ENCODE assay signal across 32 cellular contexts in the genomic region with DNA sequence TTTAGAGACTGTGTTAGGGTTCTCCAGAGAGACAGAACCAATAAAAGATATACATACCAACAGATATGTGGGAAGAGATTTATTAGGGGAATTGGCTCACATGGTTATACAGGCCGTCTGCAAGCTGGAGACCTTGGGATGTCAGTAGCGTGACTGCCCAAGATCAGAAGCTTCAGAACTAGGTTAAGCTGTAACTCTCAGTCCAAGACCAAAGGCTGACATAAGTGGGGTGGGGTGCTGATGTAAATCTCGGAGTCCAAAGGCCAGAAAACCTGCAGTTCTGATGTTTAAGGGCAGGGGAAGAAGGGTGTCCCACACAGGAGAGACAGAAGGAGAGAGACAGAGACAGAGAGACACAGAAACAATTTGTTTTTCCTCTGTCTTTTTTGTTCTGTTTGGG. TPM values are rescaled to one million over a fixed set of nuclear protein-coding genes. Genes with fewer than 3 reads are reported as not detected.
DNase-seq lines count a peak whose midpoint lies in the region; ATAC-seq, FAIRE-seq and TF ChIP-seq lines count a peak whose summit lies in the region.
"Had no signal": no experiment of that assay in that cellular context is flagged by ENCODE, and none has a peak within 500 bp of the region (broad histone marks: within the 10 kb centered on the region; RNA-seq: fewer than 3 reads in every experiment).

No MANE protein-coding gene starts in this region.

- no peak overlapping the region for H2AFZ ChIP-seq in hepatocyte

- H3K27me3 ChIP-seq in hepatocyte: no peaks in the 10 kb centered on the region
- H3K27me3 ChIP-seq in small intestine (ENCODE audit: control insufficient read depth in 2 of 2, insufficient read depth in 2 of 2, low read length in 2 of 2): no peaks in the 10 kb centered on the region
- H3K27me3 ChIP-seq in prostate gland (replicated peaks; ENCODE audit: insufficient read depth): no peaks in the 10 kb centered on the region
- H3K27me3 ChIP-seq: BE2C, BLaER1 had no signal

- peaks cover 6% of the 10 kb centered on the region for H3K9me3 ChIP-seq in hepatocyte (ENCODE audit: low read depth)
- H3K9me3 ChIP-seq in mucosa of descending colon: no peaks in the 10 kb centered on the region
- no peaks in the 10 kb centered on the region for H3K9me3 ChIP-seq in small intestine (ENCODE audit: control insufficient read depth, low read depth)
- H3K9me3 ChIP-seq in prostate gland: no peaks in the 10 kb centered on the region
- H3K9me3 ChIP-seq: BE2C had no signal

- H3K9me2 ChIP-seq in hepatocyte (replicated peaks; ENCODE audit: insufficient read depth): no peaks in the 10 kb centered on the region

- ATAC-seq in mucosa of descending colon: peak; percentile 17
- ATAC-seq: GM12878 had no signal

- no peaks in the 10 kb centered on the region for H3K36me3 Mint-ChIP-seq in glutamatergic neuron (ENCODE audit: unreplicated experiment)
- no peaks in the 10 kb centered on the region for H3K36me3 Mint-ChIP-seq in activated T-cell treated with anti-CD3 and anti-CD28 coated beads, Interleukin-2, amount 50 U/mL, for 24 hours (ENCODE audit: low read depth)
- H3K36me3 Mint-ChIP-seq: CD4-positive, alpha-beta memory T cell; CD4-positive, CD25-positive, alpha-beta regulatory T cell; CD8-positive, alpha-beta memory T cell had no signal

- H3K4me2 ChIP-seq in hepatocyte: no peak overlapping the region
- H3K4me2 ChIP-seq: BLaER1 had no signal

- no peak for TF ChIP-seq POLR2A in prostate gland (IDR thresholded peaks at IDR 0.05)

- no peak for DNase-seq in glutamatergic neuron
- peak; percentile 25 for DNase-seq in hepatocyte (ENCODE audit: low spot score)
- no peak for DNase-seq in mucosa of descending colon
- peak; percentile 83 for DNase-seq in small intestine
- DNase-seq in mucosa of gallbladder (ENCODE audit: low spot score): no peak
- DNase-seq in prostate gland (ENCODE audit: low spot score): no peak
- no peak for DNase-seq in activated T-cell treated with anti-CD3 and anti-CD28 coated beads, Interleukin-2, amount 50 U/mL, for 24 hours
- DNase-seq: 8988T; ACHN; BE2C; C1 segment of cervical spinal cord; CD4-positive, alpha-beta memory T cell; CD4-positive, CD25-positive, alpha-beta regulatory T cell; CD8-positive, alpha-beta memory T cell; COR-L47; DMS 273 treated with DMSO at 0.1 percent for 48 hours; DMS153; DMS53; DMS79; DND-41; EL; GDM1 had no signal

- no peak for FAIRE-seq in small intestine (lab: Jason Lieb, UNC)
- FAIRE-seq: A204.1, GM12878, GM12892, GM18507, GM19239 had no signal

- no peaks in the 10 kb centered on the region for H3K4me1 Mint-ChIP-seq in glutamatergic neuron (ENCODE audit: low read depth, unreplicated experiment)
- no peaks in the 10 kb centered on the region for H3K4me1 Mint-ChIP-seq in activated T-cell treated with anti-CD3 and anti-CD28 coated beads, Interleukin-2, amount 50 U/mL, for 24 hours (ENCODE audit: low read depth)
- H3K4me1 Mint-ChIP-seq: CD4-positive, alpha-beta memory T cell; CD4-positive, CD25-positive, alpha-beta regulatory T cell; CD8-positive, alpha-beta memory T cell had no signal

- no peaks in the 10 kb centered on the region for H3K9me3 Mint-ChIP-seq in glutamatergic neuron (ENCODE audit: unreplicated experiment)
- no peaks in the 10 kb centered on the region for H3K9me3 Mint-ChIP-seq in activated T-cell treated with anti-CD3 and anti-CD28 coated beads, Interleukin-2, amount 50 U/mL, for 24 hours

- TF ChIP-seq CTCF in glutamatergic neuron (IDR thresholded peaks at IDR 0.05; ENCODE audit: partially characterized antibody, unreplicated experiment) (no peak), hepatocyte (IDR thresholded peaks at IDR 0.05; ENCODE audit: poor library complexity) (no peak), mucosa of descending colon (IDR thresholded peaks at IDR 0.05) (no peak), prostate gland (IDR thresholded peaks at IDR 0.05) (no peak)

- H3K4me3 ChIP-seq in hepatocyte: no peak overlapping the region
- no peak overlapping the region for H3K4me3 ChIP-seq in mucosa of descending colon
- no peak overlapping the region for H3K4me3 ChIP-seq in small intestine (ENCODE audit: low read depth in 1 of 2, low read length in 2 of 2)
- no peak overlapping the region for H3K4me3 ChIP-seq in prostate gland
- H3K4me3 ChIP-seq: BLaER1, GM12878 had no signal

- peak overlapping the region; percentile 38 for H3K27ac Mint-ChIP-seq in glutamatergic neuron (ENCODE audit: unreplicated experiment)
- no peak overlapping the region for H3K27ac Mint-ChIP-seq in activated T-cell treated with anti-CD3 and anti-CD28 coated beads, Interleukin-2, amount 50 U/mL, for 24 hours
- H3K27ac Mint-ChIP-seq: CD4-positive, alpha-beta memory T cell; CD4-positive, CD25-positive, alpha-beta regulatory T cell; CD8-positive, alpha-beta memory T cell had no signal

- H3K4me3 Mint-ChIP-seq in glutamatergic neuron (ENCODE audit: unreplicated experiment): no peak overlapping the region
- H3K4me3 Mint-ChIP-seq in activated T-cell treated with anti-CD3 and anti-CD28 coated beads, Interleukin-2, amount 50 U/mL, for 24 hours: no peak overlapping the region
- H3K4me3 Mint-ChIP-seq: CD14-positive monocyte; CD4-positive, alpha-beta memory T cell; CD4-positive, CD25-positive, alpha-beta regulatory T cell; CD8-positive, alpha-beta memory T cell had no signal

- no peaks in the 10 kb centered on the region for H3K36me3 ChIP-seq in hepatocyte (replicated peaks; ENCODE audit: insufficient read depth, low read depth)
- H3K36me3 ChIP-seq in mucosa of descending colon (ENCODE audit: low read depth): no peaks in the 10 kb centered on the region
- H3K36me3 ChIP-seq in small intestine (ENCODE audit: control insufficient read depth in 2 of 2, insufficient read depth in 2 of 2, low read length in 2 of 2): no peaks in the 10 kb centered on the region
- H3K36me3 ChIP-seq in prostate gland: no peaks in the 10 kb centered on the region
- H3K36me3 ChIP-seq: BE2C, BLaER1 had no signal

- H3K4me1 ChIP-seq in hepatocyte (ENCODE audit: insufficient read depth) (no peaks in the 10 kb centered on the region), mucosa of descending colon (ENCODE audit: low read depth) (no peaks in the 10 kb centered on the region), small intestine (ENCODE audit: control insufficient read depth in 2 of 2, insufficient read depth in 1 of 2, low read depth in 1 of 2, low read length in 1 of 2) (no peaks in the 10 kb centered on the region), prostate gland (replicated peaks) (no peaks in the 10 kb centered on the region)
- H3K4me1 ChIP-seq: BE2C had no signal

- H3K79me2 ChIP-seq in hepatocyte: no peaks in the 10 kb centered on the region

- intact Hi-C loops in mucosa of descending colon (cut with DNase I, micrococcal nuclease) (no loop called here), prostate gland (cut with DNase I) (no loop called here)

- no peaks in the 10 kb centered on the region for H3K27me3 Mint-ChIP-seq in glutamatergic neuron (ENCODE audit: unreplicated experiment)
- H3K27me3 Mint-ChIP-seq in activated T-cell treated with anti-CD3 and anti-CD28 coated beads, Interleukin-2, amount 50 U/mL, for 24 hours: peaks cover 33% of the 10 kb centered on the region

- H4K20me1 ChIP-seq in hepatocyte (ENCODE audit: insufficient read depth, poor library complexity, severe bottlenecking): no peaks in the 10 kb centered on the region
- H4K20me1 ChIP-seq: BLaER1 had no signal

- H3K27ac ChIP-seq in hepatocyte (peak overlapping the region; percentile 70), small intestine (ENCODE audit: low read depth in 1 of 2, low read length in 1 of 2) (no peak overlapping the region), prostate gland (no peak overlapping the region)
- H3K27ac ChIP-seq: BLaER1 had no signal

- 71% methylated on average over 3 of the region's 3 CpGs for WGBS in hepatocyte (ENCODE audit: low lambda C conversion rate, missing lambda C conversion rate)
- 21 to 65% (median 43%) methylated on average over 3 of the region's 3 CpGs for WGBS in small intestine, 3 donors
- WGBS in prostate gland: 92% methylated on average over 3 of the region's 3 CpGs

RNA-seq across cellular contexts. Expression of gene CLDN34, which starts 10.5 kb away (rescaled TPM):
- total RNA-seq in glutamatergic neuron (ENCODE audit: unreplicated experiment) (not detected), hepatocyte (0.16 TPM in 1 of 2 replicates, not detected in the other), mucosa of descending colon (under 1 TPM in 1 of 3 donors, not detected in 2; 0.49 TPM), mucosa of gallbladder (0.43 TPM), prostate gland (under 1 TPM in 1 of 2 donors, not detected in 1; 0.36 TPM)
- polyA plus RNA-seq in hepatocyte (not detected in 2 replicates), small intestine (not detected)
- total RNA-seq: A673; CD4-positive, alpha-beta memory T cell; CD4-positive, CD25-positive, alpha-beta regulatory T cell; CD8-positive, alpha-beta memory T cell; Daoy; G401; GM12878 had no signal
- polyA plus RNA-seq: CD14-positive monocyte; CD4-positive, alpha-beta memory T cell; CD4-positive, CD25-positive, alpha-beta regulatory T cell; CD8-positive, alpha-beta memory T cell; GM12878 had no signal

Comparison
In these comparisons a context has a peak if more than half of its experiments do, and no peak if none do; other contexts are left out.
1. DNase-seq: peak in hepatocyte (single experiment) and small intestine (single experiment); none in glutamatergic neuron (single experiment), mucosa of descending colon (0 of 3), mucosa of gallbladder (single experiment), prostate gland (single experiment) and activated T-cell treated with anti-CD3 and anti-CD28 coated beads, Interleukin-2, amount 50 U/mL, for 24 hours (single experiment).